1 cellular context compared by ENCODE assay signal in the genomic region with DNA sequence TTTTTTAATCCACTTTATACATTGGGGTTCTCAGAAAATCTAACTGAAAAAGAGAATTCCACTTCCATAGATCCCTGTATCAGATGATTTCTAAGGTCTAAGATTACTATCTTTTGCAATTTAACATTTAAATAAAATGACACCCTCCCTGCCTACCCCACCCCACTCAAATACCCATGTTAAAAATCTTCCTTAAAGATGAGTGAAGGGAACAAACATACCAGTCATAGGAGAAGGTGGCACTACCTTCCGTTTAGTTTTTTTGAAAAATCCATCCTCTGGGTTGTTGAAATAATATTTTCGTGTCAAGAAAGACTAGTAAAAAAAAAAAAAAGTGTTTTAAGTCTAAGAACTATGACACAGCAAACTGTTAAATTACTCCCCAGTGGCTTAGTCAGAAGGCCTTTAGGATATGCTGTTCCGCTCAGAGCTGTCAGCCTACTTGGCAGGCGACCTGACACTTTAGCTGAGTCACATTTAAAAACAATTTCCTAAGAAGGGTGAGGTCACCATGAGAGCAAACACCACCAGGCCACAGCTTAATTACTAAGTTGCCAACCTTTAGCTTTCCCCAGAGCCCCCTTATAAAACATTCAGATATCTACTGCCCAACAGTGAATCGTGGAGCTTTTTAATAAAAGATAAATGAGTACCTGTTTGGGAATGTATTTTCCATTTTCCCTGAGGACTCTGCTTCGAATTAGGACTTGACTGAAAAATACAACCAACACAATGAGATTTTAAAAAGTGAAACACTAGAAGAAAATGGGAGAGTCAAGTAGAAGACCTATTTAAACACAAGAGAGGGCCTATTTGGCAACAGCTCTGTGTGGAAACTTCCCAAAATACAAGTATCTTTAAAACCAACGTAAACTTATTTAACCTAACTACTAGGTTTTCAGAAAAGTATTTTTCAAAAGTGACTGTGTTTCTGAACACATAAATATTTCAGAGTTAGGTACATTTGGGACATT.
A peak's percentile ranks its signal among the peaks of the same experiment; 100 is the strongest.
TF ChIP-seq lines count a peak whose summit lies in the region.

No MANE protein-coding gene starts in this region.

TF ChIP-seq in HepG2, 621 proteins besides CTCF, POLR2A, EP300 and RAD21 (continues in another document):
- TF ChIP-seq ZNF235 (CRISPR knock-in tag; IDR thresholded peaks at IDR 0.05; ENCODE audit: borderline replicate concordance) (no peak), ATF2 (CRISPR knock-in tag; IDR thresholded peaks at IDR 0.05) (peak; percentile 77), SAP130 (CRISPR knock-in tag; IDR thresholded peaks at IDR 0.05; ENCODE audit: low read depth) (peak; percentile 90), MED1 (CRISPR knock-in tag; IDR thresholded peaks at IDR 0.05) (peak; percentile 55; the same call in 1 of the 2 replicates), KLF13 (CRISPR knock-in tag; IDR thresholded peaks at IDR 0.05) (no peak), SIX1 (CRISPR knock-in tag; IDR thresholded peaks at IDR 0.05; ENCODE audit: borderline replicate concordance) (no peak), PRMT3 (CRISPR knock-in tag; IDR thresholded peaks at IDR 0.05; ENCODE audit: borderline replicate concordance, low read depth) (no peak), CEBPB (IDR thresholded peaks at IDR 0.05; ENCODE audit: borderline replicate concordance, low read depth, low read length) (0 out of 2 replicates have a peak, but pooled peaks have one; percentile 6), SMARCC2 (IDR thresholded peaks at IDR 0.05) (no peak), ZNF512 (CRISPR knock-in tag; IDR thresholded peaks at IDR 0.05) (no peak), ZNF136 (CRISPR knock-in tag; IDR thresholded peaks at IDR 0.05; ENCODE audit: low read depth) (no peak), MEIS2 (CRISPR knock-in tag; IDR thresholded peaks at IDR 0.05) (peak; percentile 87; the same call in 1 of the 2 replicates), PLSCR1 (CRISPR knock-in tag; IDR thresholded peaks at IDR 0.05; ENCODE audit: borderline replicate concordance) (no peak), MAFK (conservative IDR thresholded peaks at IDR 0.05 in 1 of 2, IDR thresholded peaks at IDR 0.05 in 1 of 2; ENCODE audit: low read length in 2 of 2) (peak; percentile 79 to 93), TGIF2 (CRISPR knock-in tag; IDR thresholded peaks at IDR 0.05) (peak; percentile 78; the same call in 1 of the 2 replicates), FOXC1 (CRISPR knock-in tag; IDR thresholded peaks at IDR 0.05; ENCODE audit: borderline replicate concordance) (no peak), RARA (CRISPR knock-in tag; IDR thresholded peaks at IDR 0.05) (peak; percentile 64), CEBPG (CRISPR knock-in tag; IDR thresholded peaks at IDR 0.05) (peak; percentile 30; the same call in 1 of the 2 replicates), STAG1 (CRISPR knock-in tag; IDR thresholded peaks at IDR 0.05) (no peak), NAIF1 (CRISPR knock-in tag; IDR thresholded peaks at IDR 0.05; ENCODE audit: borderline replicate concordance) (0 out of 2 replicates have a peak, but pooled peaks have one; percentile 26), KLF16 (CRISPR knock-in tag; IDR thresholded peaks at IDR 0.05) (peak in 1 of 2 experiments; percentile 64; a peak in 1 of 4 replicates), ZNF501 (CRISPR knock-in tag; IDR thresholded peaks at IDR 0.05) (no peak), JUND (CRISPR knock-in tag; IDR thresholded peaks at IDR 0.05) (0 out of 2 replicates have a peak, but pooled peaks have one; percentile 18), ZNF878 (CRISPR knock-in tag; IDR thresholded peaks at IDR 0.05) (0 out of 2 replicates have a peak, but pooled peaks have one; percentile 57), POLR2G (IDR thresholded peaks at IDR 0.05; ENCODE audit: low read depth, low read length) (no peak), ZMYM2 (CRISPR knock-in tag; IDR thresholded peaks at IDR 0.05) (no peak), NFE2 (CRISPR knock-in tag; IDR thresholded peaks at IDR 0.05) (peak; percentile 41; the same call in 1 of the 2 replicates), ZBTB2 (CRISPR knock-in tag; IDR thresholded peaks at IDR 0.05; ENCODE audit: low read depth) (no peak), FOXP4 (CRISPR knock-in tag; IDR thresholded peaks at IDR 0.05) (0 out of 2 replicates have a peak, but pooled peaks have one; percentile 16), SIN3A (IDR thresholded peaks at IDR 0.05; ENCODE audit: borderline replicate concordance, low read depth, low read length) (peak; percentile 72; the same call in 1 of the 2 replicates), RXRA (CRISPR knock-in tag; IDR thresholded peaks at IDR 0.05) (no peak), CREB1 (IDR thresholded peaks at IDR 0.05) (peak; percentile 53; the same call in 1 of the 2 replicates), CREB1 (CRISPR knock-in tag; IDR thresholded peaks at IDR 0.05) (peak; percentile 70), ZFX (CRISPR knock-in tag; IDR thresholded peaks at IDR 0.05; ENCODE audit: low read depth) (0 out of 2 replicates have a peak, but pooled peaks have one; percentile 28), ZNF761 (CRISPR knock-in tag; conservative IDR thresholded peaks at IDR 0.05) (no peak), GABPA (IDR thresholded peaks at IDR 0.05; ENCODE audit: low read depth, low read length) (no peak), GABPA (CRISPR knock-in tag; IDR thresholded peaks at IDR 0.05; ENCODE audit: low read depth) (no peak), FOSL2 (CRISPR knock-in tag; IDR thresholded peaks at IDR 0.05) (peak; percentile 92)
- TF ChIP-seq, protein P1, sequence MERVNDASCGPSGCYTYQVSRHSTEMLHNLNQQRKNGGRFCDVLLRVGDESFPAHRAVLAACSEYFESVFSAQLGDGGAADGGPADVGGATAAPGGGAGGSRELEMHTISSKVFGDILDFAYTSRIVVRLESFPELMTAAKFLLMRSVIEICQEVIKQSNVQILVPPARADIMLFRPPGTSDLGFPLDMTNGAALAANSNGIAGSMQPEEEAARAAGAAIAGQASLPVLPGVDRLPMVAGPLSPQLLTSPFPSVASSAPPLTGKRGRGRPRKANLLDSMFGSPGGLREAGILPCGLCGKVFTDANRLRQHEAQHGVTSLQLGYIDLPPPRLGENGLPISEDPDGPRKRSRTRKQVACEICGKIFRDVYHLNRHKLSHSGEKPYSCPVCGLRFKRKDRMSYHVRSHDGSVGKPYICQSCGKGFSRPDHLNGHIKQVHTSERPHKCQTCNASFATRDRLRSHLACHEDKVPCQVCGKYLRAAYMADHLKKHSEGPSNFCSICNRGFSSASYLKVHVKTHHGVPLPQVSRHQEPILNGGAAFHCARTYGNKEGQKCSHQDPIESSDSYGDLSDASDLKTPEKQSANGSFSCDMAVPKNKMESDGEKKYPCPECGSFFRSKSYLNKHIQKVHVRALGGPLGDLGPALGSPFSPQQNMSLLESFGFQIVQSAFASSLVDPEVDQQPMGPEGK (CRISPR knock-in tag; IDR thresholded peaks at IDR 0.05): 0 out of 2 replicates have a peak, but pooled peaks have one; percentile 15
- TF ChIP-seq, protein P2, sequence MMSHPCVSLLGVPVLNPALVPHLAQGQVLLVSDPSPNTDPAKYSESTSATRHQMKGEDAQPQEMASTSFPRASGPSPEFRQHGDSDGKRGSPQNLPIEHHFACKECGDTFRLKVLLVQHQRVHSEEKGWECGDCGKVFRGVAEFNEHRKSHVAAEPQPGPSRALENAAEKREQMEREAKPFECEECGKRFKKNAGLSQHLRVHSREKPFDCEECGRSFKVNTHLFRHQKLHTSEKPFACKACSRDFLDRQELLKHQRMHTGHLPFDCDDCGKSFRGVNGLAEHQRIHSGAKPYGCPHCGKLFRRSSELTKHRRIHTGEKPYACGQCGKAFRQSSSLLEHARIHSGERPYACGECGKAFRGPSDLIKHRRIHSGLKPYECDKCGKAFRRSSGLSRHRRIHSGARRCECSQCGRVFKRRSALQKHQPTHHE (CRISPR knock-in tag; IDR thresholded peaks at IDR 0.05; ENCODE audit: borderline replicate concordance): no peak
- TF ChIP-seq, protein P3, sequence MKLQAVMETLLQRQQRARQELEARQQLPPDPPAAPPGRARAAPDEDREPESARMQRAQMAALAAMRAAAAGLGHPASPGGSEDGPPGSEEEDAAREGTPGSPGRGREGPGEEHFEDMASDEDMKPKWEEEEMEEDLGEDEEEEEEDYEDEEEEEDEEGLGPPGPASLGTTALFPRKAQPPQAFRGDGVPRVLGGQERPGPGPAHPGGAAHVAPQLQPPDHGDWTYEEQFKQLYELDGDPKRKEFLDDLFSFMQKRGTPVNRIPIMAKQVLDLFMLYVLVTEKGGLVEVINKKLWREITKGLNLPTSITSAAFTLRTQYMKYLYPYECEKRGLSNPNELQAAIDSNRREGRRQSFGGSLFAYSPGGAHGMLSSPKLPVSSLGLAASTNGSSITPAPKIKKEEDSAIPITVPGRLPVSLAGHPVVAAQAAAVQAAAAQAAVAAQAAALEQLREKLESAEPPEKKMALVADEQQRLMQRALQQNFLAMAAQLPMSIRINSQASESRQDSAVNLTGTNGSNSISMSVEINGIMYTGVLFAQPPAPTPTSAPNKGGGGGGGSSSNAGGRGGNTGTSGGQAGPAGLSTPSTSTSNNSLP (IDR thresholded peaks at IDR 0.05; ENCODE audit: low read depth, low read length): 0 out of 2 replicates have a peak, but pooled peaks have one; percentile 29
- TF ChIP-seq, protein P4, sequence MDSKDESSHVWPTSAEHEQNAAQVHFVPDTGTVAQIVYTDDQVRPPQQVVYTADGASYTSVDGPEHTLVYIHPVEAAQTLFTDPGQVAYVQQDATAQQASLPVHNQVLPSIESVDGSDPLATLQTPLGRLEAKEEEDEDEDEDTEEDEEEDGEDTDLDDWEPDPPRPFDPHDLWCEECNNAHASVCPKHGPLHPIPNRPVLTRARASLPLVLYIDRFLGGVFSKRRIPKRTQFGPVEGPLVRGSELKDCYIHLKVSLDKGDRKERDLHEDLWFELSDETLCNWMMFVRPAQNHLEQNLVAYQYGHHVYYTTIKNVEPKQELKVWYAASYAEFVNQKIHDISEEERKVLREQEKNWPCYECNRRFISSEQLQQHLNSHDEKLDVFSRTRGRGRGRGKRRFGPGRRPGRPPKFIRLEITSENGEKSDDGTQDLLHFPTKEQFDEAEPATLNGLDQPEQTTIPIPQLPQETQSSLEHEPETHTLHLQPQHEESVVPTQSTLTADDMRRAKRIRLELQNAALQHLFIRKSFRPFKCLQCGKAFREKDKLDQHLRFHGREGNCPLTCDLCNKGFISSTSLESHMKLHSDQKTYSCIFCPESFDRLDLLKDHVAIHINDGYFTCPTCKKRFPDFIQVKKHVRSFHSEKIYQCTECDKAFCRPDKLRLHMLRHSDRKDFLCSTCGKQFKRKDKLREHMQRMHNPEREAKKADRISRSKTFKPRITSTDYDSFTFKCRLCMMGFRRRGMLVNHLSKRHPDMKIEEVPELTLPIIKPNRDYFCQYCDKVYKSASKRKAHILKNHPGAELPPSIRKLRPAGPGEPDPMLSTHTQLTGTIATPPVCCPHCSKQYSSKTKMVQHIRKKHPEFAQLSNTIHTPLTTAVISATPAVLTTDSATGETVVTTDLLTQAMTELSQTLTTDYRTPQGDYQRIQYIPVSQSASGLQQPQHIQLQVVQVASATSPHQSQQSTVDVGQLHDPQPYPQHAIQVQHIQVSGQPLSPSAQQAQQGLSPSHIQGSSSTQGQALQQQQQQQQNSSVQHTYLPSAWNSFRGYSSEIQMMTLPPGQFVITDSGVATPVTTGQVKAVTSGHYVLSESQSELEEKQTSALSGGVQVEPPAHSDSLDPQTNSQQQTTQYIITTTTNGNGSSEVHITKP (CRISPR knock-in tag; IDR thresholded peaks at IDR 0.05; ENCODE audit: low read depth): no peak
